Comparison of ENCODE assay signal across 12 cellular contexts in genomic region chr1:10868599-10868965, GRCh38.
A peak's percentile ranks its signal among the peaks of the same experiment; 100 is the strongest.
DNase-seq lines count a peak whose midpoint lies in the region; ATAC-seq and TF ChIP-seq lines count a peak whose summit lies in the region.
"Had no signal": no experiment of that assay in that cellular context is flagged by ENCODE, and none has a peak within 500 bp of the region (broad histone marks: within the 10 kb centered on the region; RNA-seq: fewer than 3 reads in every experiment).

No MANE protein-coding gene starts in this region.

- peak overlapping the region; percentile 59 for H3K27ac Mint-ChIP-seq in glutamatergic neuron (ENCODE audit: unreplicated experiment)
- H3K27ac Mint-ChIP-seq: CD4-positive, CD25-positive, alpha-beta regulatory T cell; GM23338 had no signal

- H2AFZ ChIP-seq in neuronal stem cell (ENCODE audit: low read length): no peak overlapping the region

- H3K27me3 ChIP-seq in neuronal stem cell (ENCODE audit: control insufficient read depth in 3 of 3, insufficient read depth in 3 of 3, low read depth in 1 of 3, low read length in 3 of 3): peaks cover 0 to 55% (median 21%) of the 10 kb centered on the region in 3 experiments
- H3K27me3 ChIP-seq: BE2C had no signal

- H3K36me3 Mint-ChIP-seq in glutamatergic neuron (ENCODE audit: unreplicated experiment): no peaks in the 10 kb centered on the region
- H3K36me3 Mint-ChIP-seq: CD4-positive, CD25-positive, alpha-beta regulatory T cell had no signal

- H3K4me1 ChIP-seq in neuronal stem cell (ENCODE audit: control insufficient read depth in 2 of 2, insufficient read depth in 1 of 2, low read depth in 1 of 2, low read length in 2 of 2): peaks cover 15 to 18% of the 10 kb centered on the region in 2 donors

- H2BK12ac ChIP-seq in neuronal stem cell (ENCODE audit: low read length): no peak overlapping the region

- H3K23ac ChIP-seq in neuronal stem cell (ENCODE audit: low read depth, low read length, poor library complexity): no peak overlapping the region

- no peak overlapping the region for H3K4ac ChIP-seq in neuronal stem cell (ENCODE audit: low read length)

- no peak overlapping the region for H4K91ac ChIP-seq in neuronal stem cell (ENCODE audit: low read depth, low read length, poor library complexity)

- H3K18ac ChIP-seq in neuronal stem cell (ENCODE audit: low read length): no peak overlapping the region

- no CpG with 5 or more reads among the region's 6 CpGs for WGBS in neuronal stem cell (ENCODE audit: extremely low coverage in 2 of 2, insufficient read length in 2 of 2, insufficient replicate concordance in 1 of 2), 2 donors

- peak overlapping the region; percentile 25 for H3K4me3 Mint-ChIP-seq in glutamatergic neuron (ENCODE audit: unreplicated experiment)
- H3K4me3 Mint-ChIP-seq: GM23338 had no signal

- H3K27ac ChIP-seq in neuronal stem cell (replicated peaks; ENCODE audit: low read length): no peak overlapping the region

- peaks cover 14% of the 10 kb centered on the region for H3K27me3 Mint-ChIP-seq in glutamatergic neuron (ENCODE audit: unreplicated experiment)

- TF ChIP-seq CTCF in glutamatergic neuron (IDR thresholded peaks at IDR 0.05; ENCODE audit: partially characterized antibody, unreplicated experiment): no peak

- ATAC-seq in GM19023 (IDR thresholded peaks at IDR 0.05; ENCODE audit: unreplicated experiment) (no peak), HG03175 (IDR thresholded peaks at IDR 0.05; ENCODE audit: unreplicated experiment) (no peak)

- no peak overlapping the region for H3K9ac ChIP-seq in neuronal stem cell (ENCODE audit: low read depth, low read length, poor library complexity)

- DNase-seq in LoVo (ENCODE audit: low spot score) (peak; percentile 5), glutamatergic neuron (no peak), neuronal stem cell (ENCODE audit: low spot score) (no peak), activated T-cell treated with anti-CD3 and anti-CD28 coated beads for 4 hours (no peak)
- DNase-seq: Caco-2; CD4-positive, CD25-positive, alpha-beta regulatory T cell; HCEC 1CT; IMR-90 had no signal

- H2BK5ac ChIP-seq in neuronal stem cell (ENCODE audit: low read length): no peak overlapping the region

- H3K79me1 ChIP-seq in neuronal stem cell (ENCODE audit: low read depth, low read length): no peaks in the 10 kb centered on the region

- H2AK5ac ChIP-seq in neuronal stem cell (ENCODE audit: low read depth, low read length): peak overlapping the region; percentile 78

- H3K14ac ChIP-seq in neuronal stem cell (ENCODE audit: low read length): no peak overlapping the region

- H3K36me3 ChIP-seq in neuronal stem cell (replicated peaks in 1 of 2; ENCODE audit: control insufficient read depth in 2 of 2, insufficient read depth in 2 of 2, low read length in 2 of 2): no peaks in the 10 kb centered on the region
- H3K36me3 ChIP-seq: BE2C had no signal

- H3K4me2 ChIP-seq in neuronal stem cell (ENCODE audit: insufficient read depth, low read length, poor library complexity, severe bottlenecking): no peak overlapping the region
- H3K4me2 ChIP-seq: GM23338 had no signal

- H3K4me3 ChIP-seq in neuronal stem cell (ENCODE audit: low read length in 2 of 2): no peak overlapping the region
- H3K4me3 ChIP-seq: GM23338 had no signal

- H4K8ac ChIP-seq in neuronal stem cell (ENCODE audit: low read depth, low read length): no peak overlapping the region

- peaks cover 44% of the 10 kb centered on the region for H3K4me1 Mint-ChIP-seq in glutamatergic neuron (ENCODE audit: low read depth, unreplicated experiment)

- H3K9me3 ChIP-seq in neuronal stem cell (replicated peaks in 1 of 2; ENCODE audit: control insufficient read depth in 2 of 2, insufficient read depth in 1 of 2, low read depth in 1 of 2, low read length in 2 of 2): peaks cover 0 to 2% of the 10 kb centered on the region in 2 donors
- H3K9me3 ChIP-seq: BE2C, Caco-2 had no signal

- no peak overlapping the region for H2BK120ac ChIP-seq in neuronal stem cell (ENCODE audit: low read depth, low read length)

- H2BK15ac ChIP-seq in neuronal stem cell (ENCODE audit: low read length): no peak overlapping the region

- peaks cover 15% of the 10 kb centered on the region for H3K9me3 Mint-ChIP-seq in glutamatergic neuron (ENCODE audit: unreplicated experiment)
- H3K9me3 Mint-ChIP-seq: GM23338 had no signal
